Comparison of ENCODE assay signal across 10 cellular contexts in the genomic region with DNA sequence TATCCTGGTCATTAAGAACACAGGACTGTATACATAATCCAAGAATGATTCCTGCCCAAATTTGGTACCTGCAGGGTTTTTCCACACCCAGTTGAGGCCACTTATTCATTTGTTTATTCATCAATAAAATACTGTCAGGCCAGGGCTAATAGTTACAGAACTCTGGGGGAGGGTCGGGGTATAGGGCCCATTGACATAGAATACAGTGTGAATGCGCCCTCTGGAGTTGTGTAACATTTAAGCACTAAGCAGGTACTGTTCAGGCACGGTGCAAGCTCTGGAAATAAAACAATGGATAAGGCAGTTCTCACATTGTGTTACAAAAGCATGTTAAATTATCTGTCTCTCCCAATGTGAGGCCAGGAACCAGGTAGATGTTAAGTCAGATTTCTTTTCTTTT. TPM values are rescaled to one million over a fixed set of nuclear protein-coding genes. Genes with fewer than 3 reads are reported as not detected.
A peak's percentile ranks its signal among the peaks of the same experiment; 100 is the strongest.
DNase-seq lines count a peak whose midpoint lies in the region; ATAC-seq, FAIRE-seq and TF ChIP-seq lines count a peak whose summit lies in the region.
"Had no signal": no experiment of that assay in that cellular context is flagged by ENCODE, and none has a peak within 500 bp of the region (broad histone marks: within the 10 kb centered on the region; RNA-seq: fewer than 3 reads in every experiment).

No MANE protein-coding gene starts in this region.

- no peak overlapping the region for H3K9ac ChIP-seq in K562 (ENCODE audit: insufficient read depth in 1 of 2, low read depth in 2 of 2, low read length in 2 of 2)

- no peaks in the 10 kb centered on the region for H3K4me1 Mint-ChIP-seq in glutamatergic neuron (ENCODE audit: low read depth, unreplicated experiment)

- CTCF ChIA-PET in K562 (lab: Yijun Ruan, JAX; ENCODE audit: low intra/inter-chr PET ratio), result no interaction called here

- H3K4me2 ChIP-seq in K562 (ENCODE audit: insufficient read depth, low read length), result no peak overlapping the region

- peak in 1 of 2 experiments; percentile 66; a peak in 3 of 4 replicates for TF ChIP-seq RAD21 in K562 (CRISPR knock-in tag; conservative IDR thresholded peaks at IDR 0.05 in 1 of 2, IDR thresholded peaks at IDR 0.05 in 1 of 2)

- ATAC-seq in K562 (peak; percentile 93), GM18861 (IDR thresholded peaks at IDR 0.05; ENCODE audit: unreplicated experiment) (no peak)

- in situ Hi-C loops in K562 (cut with MboI), result no loop called here

- no peak overlapping the region for H3K4me3 Mint-ChIP-seq in glutamatergic neuron (ENCODE audit: unreplicated experiment)

- H3K4me3 ChIP-seq in BE2C (ENCODE audit: low read depth, low read length) (no peak overlapping the region), K562 (no peak overlapping the region), tibial artery (no peak overlapping the region)

- FAIRE-seq in K562 (lab: Jason Lieb, UNC), result peak; percentile 72

- no peaks in the 10 kb centered on the region for H3K9me3 Mint-ChIP-seq in glutamatergic neuron (ENCODE audit: unreplicated experiment)

- TF ChIP-seq EP300 in K562 (IDR thresholded peaks at IDR 0.05; ENCODE audit: low read length), result no peak

- H3K27ac ChIP-seq in K562 (ENCODE audit: extremely low read depth, low read depth, low read length), result no peak overlapping the region
- no peak overlapping the region for H3K27ac ChIP-seq in tibial artery

- TF ChIP-seq CTCF in BE2C (IDR thresholded peaks at IDR 0.05; ENCODE audit: low read depth, low read length) (peak; percentile 51), GM12872 (IDR thresholded peaks at IDR 0.05; ENCODE audit: insufficient read depth, low read depth, low read length) (0 out of 3 replicates have a peak, but pooled peaks have one; percentile 22), K562 (IDR thresholded peaks at IDR 0.05 in 2 of 3, conservative IDR thresholded peaks at IDR 0.05 in 1 of 3; ENCODE audit: insufficient read depth in 2 of 3, low read depth in 1 of 3, low read length in 3 of 3) (peak; percentile 49 to 66 (median 55); a peak in 4 of 6 replicates), glutamatergic neuron (IDR thresholded peaks at IDR 0.05; ENCODE audit: partially characterized antibody, unreplicated experiment) (no peak), tibial artery (IDR thresholded peaks at IDR 0.05) (no peak)

- WGBS in K562 (ENCODE audit: insufficient coverage, low coverage, missing lambda C conversion rate), result 13% methylated on average over 3 of the region's 3 CpGs

- peaks cover 4% of the 10 kb centered on the region for H3K27me3 Mint-ChIP-seq in glutamatergic neuron (ENCODE audit: unreplicated experiment)

- no peaks in the 10 kb centered on the region for H4K20me1 ChIP-seq in K562 (replicated peaks; ENCODE audit: control insufficient read depth, insufficient read depth, low read length)

- BruUV-seq in K562 (replicated peaks; lab: Mats Ljungman, UMichigan), result no TSS peak

- no peak overlapping the region for H2AFZ ChIP-seq in K562 (ENCODE audit: low read depth, low read length)

- POLR2A ChIA-PET in K562 (lab: Yijun Ruan, JAX), result interaction anchor here (0.6 kb wide), 1 partner anchor 46 kb away, joined by 3 read pairs; no protein-coding TSS in a partner anchor

- intact Hi-C loops in K562 (cut with micrococcal nuclease) (loop anchor here (1.0 to 5.0 kb wide), 4 partner anchors 32 to 749 kb away; no protein-coding TSS in a partner anchor), tibial artery (cut with DNase I; ENCODE audit: low total_unique reads) (no loop called here)

- no peaks in the 10 kb centered on the region for H3K9me3 ChIP-seq in BE2C
- no peaks in the 10 kb centered on the region for H3K9me3 ChIP-seq in K562 (replicated peaks; ENCODE audit: control insufficient read depth, insufficient read depth, low read depth, low read length)
- H3K9me3 ChIP-seq in tibial artery, result no peaks in the 10 kb centered on the region

- no peaks in the 10 kb centered on the region for H3K4me1 ChIP-seq in BE2C
- H3K4me1 ChIP-seq in K562 (replicated peaks in 1 of 2; ENCODE audit: control insufficient read depth in 2 of 2, insufficient read depth in 2 of 2, low read length in 2 of 2), result no peaks in the 10 kb centered on the region; a peak in 1 of 5 replicates
- H3K4me1 ChIP-seq in tibial artery, result no peaks in the 10 kb centered on the region

- H3K36me3 ChIP-seq in BE2C (no peaks in the 10 kb centered on the region), K562 (ENCODE audit: control insufficient read depth, insufficient read depth, low read length) (no peaks in the 10 kb centered on the region), tibial artery (no peaks in the 10 kb centered on the region)

- no peak overlapping the region for H3K27ac Mint-ChIP-seq in glutamatergic neuron (ENCODE audit: unreplicated experiment)

- no peak for TF ChIP-seq POLR2A in K562 (conservative IDR thresholded peaks at IDR 0.05)

- no peaks in the 10 kb centered on the region for H3K27me3 ChIP-seq in BE2C
- no peaks in the 10 kb centered on the region for H3K27me3 ChIP-seq in K562 (ENCODE audit: control insufficient read depth in 2 of 2, insufficient read depth in 2 of 2, low read length in 2 of 2)
- H3K27me3 ChIP-seq in tibial artery, result no peaks in the 10 kb centered on the region

- no peaks in the 10 kb centered on the region for H3K36me3 Mint-ChIP-seq in glutamatergic neuron (ENCODE audit: unreplicated experiment)

- H3K79me2 ChIP-seq in K562 (ENCODE audit: control insufficient read depth, insufficient read depth, low read length), result no peaks in the 10 kb centered on the region

- H3K9me1 ChIP-seq in K562 (ENCODE audit: control insufficient read depth, insufficient read depth, low read length), result no peaks in the 10 kb centered on the region

- DNase-seq in BE2C, result peak; percentile 47
- peak; percentile 57 for DNase-seq in NCI-H146 treated with DMSO at 0.1 percent for 48 hours (lab: John Stamatoyannopoulos, UW; ENCODE audit: unreplicated experiment)
- peak; percentile 26 to 58 (median 40) for DNase-seq in K562 (ENCODE audit: extremely low read depth in 1 of 4, low spot score in 3 of 4)
- no peak for DNase-seq in activated CD8-positive, alpha-beta memory T cell treated with anti-CD3 and anti-CD28 coated beads, Interleukin-2, amount 50 U/mL, for 48 hours
- DNase-seq in glutamatergic neuron, result no peak
- no peak for DNase-seq in tibial artery
- DNase-seq: effector memory CD4-positive, alpha-beta T cell; SW 1271 had no signal

TF ChIP-seq in K562, 482 proteins besides CTCF, POLR2A, EP300 and RAD21 (continues in another document):
- TF ChIP-seq ARID2 (IDR thresholded peaks at IDR 0.05), result 0 out of 2 replicates have a peak, but pooled peaks have one; percentile 42
- TF ChIP-seq ELF2 (CRISPR knock-in tag; IDR thresholded peaks at IDR 0.05), result no peak
- no peak for TF ChIP-seq ZNF239 (CRISPR knock-in tag; IDR thresholded peaks at IDR 0.05)
- peak; percentile 62; the same call in 1 of the 2 replicates for TF ChIP-seq CC2D1A (IDR thresholded peaks at IDR 0.05)

RNA-seq across cellular contexts. Expression of a gene that starts 30.8 kb away (rescaled TPM):
- 133 TPM for polyA plus RNA-seq in BE2C (2012; ENCODE audit: insufficient read depth, insufficient read length, low read depth)
- total RNA-seq in K562 (2011; cell fraction: chromatin; rRNA removed; ENCODE audit: low replicate concordance), result 104 and 363 TPM in 2 replicates
- total RNA-seq in K562 (2011; cell fraction: nucleolus; rRNA removed), result 53.9 and 87.2 TPM in 2 replicates
- 148 and 201 TPM in 2 replicates for total RNA-seq in K562 (2011; cell fraction: nucleoplasm; rRNA removed)
- total RNA-seq in K562 (2014; rRNA removed) (55.5 and 60.2 TPM in 2 replicates), K562 (2014; rRNA removed; fragmentation: Illumina TruSeq; extraction: Trizol) (88.7 and 92.7 TPM in 2 replicates), K562 (2015; rRNA removed; fragmentation: Illumina TruSeq; extraction: Trizol) (82.6 and 87.3 TPM in 2 replicates), K562 (2021) (63.0 and 65.9 TPM in 2 replicates), glutamatergic neuron (ENCODE audit: unreplicated experiment) (26.4 TPM)
- polyA plus RNA-seq in K562 (2011; rRNA removed) (36.8 and 46.1 TPM in 2 replicates), K562 (2014; fragmentation: Illumina TruSeq; extraction: Trizol) (46.8 and 59.7 TPM in 2 replicates), K562 (2014; fragmentation: Nextera tagmentation; extraction: Ambion mirVana) (10 to 100 TPM; 24.2 to 32.1 TPM), K562 (2014; rRNA removed) (31.9 and 34.4 TPM in 2 replicates)
- polyA plus RNA-seq in K562 (2011; cell fraction: cytosol; rRNA removed), result 29.9 and 41.2 TPM in 2 replicates
- polyA plus RNA-seq in K562 (2011; cell fraction: nucleus; rRNA removed), result 32.0 and 38.6 TPM in 2 replicates
- 42.7 and 50.5 TPM in 2 replicates for polyA plus RNA-seq in K562 (2012)
- 341 and 347 TPM in 2 replicates for polyA minus RNA-seq in K562 (2011; rRNA and poly(A)+ RNA removed)
- 82.8 and 105 TPM in 2 replicates for polyA minus RNA-seq in K562 (2011; cell fraction: cytosol; rRNA and poly(A)+ RNA removed)
- 202 and 311 TPM in 2 replicates for polyA minus RNA-seq in K562 (2011; cell fraction: nucleus; rRNA and poly(A)+ RNA removed)

RNA-seq across cellular contexts. Expression of a gene that starts 53.5 kb away (rescaled TPM):
- polyA plus RNA-seq in BE2C (2012; ENCODE audit: insufficient read depth, insufficient read length, low read depth), result 674 TPM
- total RNA-seq in K562 (2011; cell fraction: chromatin; rRNA removed; ENCODE audit: low replicate concordance), result 296 and 420 TPM in 2 replicates
- 433 and 451 TPM in 2 replicates for total RNA-seq in K562 (2011; cell fraction: nucleolus; rRNA removed)
- total RNA-seq in K562 (2011; cell fraction: nucleoplasm; rRNA removed), result 773 and 1,562 TPM in 2 replicates
- total RNA-seq in K562 (2014; rRNA removed) (1,793 and 2,102 TPM in 2 replicates), K562 (2014; rRNA removed; fragmentation: Illumina TruSeq; extraction: Trizol) (3,891 and 4,298 TPM in 2 replicates), K562 (2015; rRNA removed; fragmentation: Illumina TruSeq; extraction: Trizol) (2,923 and 3,036 TPM in 2 replicates), K562 (2021) (2,407 and 2,649 TPM in 2 replicates), glutamatergic neuron (ENCODE audit: unreplicated experiment) (1,044 TPM)
- polyA plus RNA-seq in K562 (2011; rRNA removed) (4,895 and 5,488 TPM in 2 replicates), K562 (2014; fragmentation: Illumina TruSeq; extraction: Trizol) (2,678 and 2,756 TPM in 2 replicates), K562 (2014; fragmentation: Nextera tagmentation; extraction: Ambion mirVana) (1,000 to 10,000 TPM; 3,558 to 3,768 TPM), K562 (2014; rRNA removed) (2,761 and 3,554 TPM in 2 replicates)
- 887 and 2,354 TPM in 2 replicates for polyA plus RNA-seq in K562 (2011; cell fraction: cytosol; rRNA removed)
- 570 and 1,423 TPM in 2 replicates for polyA plus RNA-seq in K562 (2011; cell fraction: nucleus; rRNA removed)
- polyA plus RNA-seq in K562 (2012), result 2,139 and 3,584 TPM in 2 replicates
- 1,733 and 2,092 TPM in 2 replicates for polyA minus RNA-seq in K562 (2011; rRNA and poly(A)+ RNA removed)
- polyA minus RNA-seq in K562 (2011; cell fraction: cytosol; rRNA and poly(A)+ RNA removed), result 660 and 683 TPM in 2 replicates
- polyA minus RNA-seq in K562 (2011; cell fraction: nucleus; rRNA and poly(A)+ RNA removed), result 140 and 302 TPM in 2 replicates

Comparison
In these comparisons a context has a peak if more than half of its experiments do, and no peak if none do; other contexts are left out.
1. DNase-seq: peak in BE2C (single experiment), NCI-H146 treated with DMSO at 0.1 percent for 48 hours (single experiment) and K562 (4 of 4); none in activated CD8-positive, alpha-beta memory T cell treated with anti-CD3 and anti-CD28 coated beads, Interleukin-2, amount 50 U/mL, for 48 hours (single experiment), glutamatergic neuron (single experiment) and tibial artery (0 of 2).
2. CTCF ChIP-seq: peak in BE2C (single experiment), GM12872 (single experiment) and K562 (3 of 3); none in glutamatergic neuron (single experiment) and tibial artery (0 of 2).